In genomic region chr20:62486431-62486954, GRCh38 we compare ENCODE assay signal across 27 cellular contexts. TPM values are rescaled to one million over a fixed set of nuclear protein-coding genes. Genes with fewer than 3 reads are reported as not detected.
"Had no signal": no experiment of that assay in that cellular context is flagged by ENCODE, and none has a peak within 500 bp of the region (broad histone marks: within the 10 kb centered on the region; RNA-seq: fewer than 3 reads in every experiment).

No MANE protein-coding gene starts in this region.

- H3K27ac ChIP-seq: upper lobe of left lung had no signal

- DNase-seq: activated B cell treated with CpG ODN at 0.5 μM for 24 hours; activated CD4-positive, alpha-beta memory T cell treated with anti-CD3 and anti-CD28 coated beads, Interleukin-2, amount 10 ng/mL, durations not matched to agents 7 days and 5 days; activated CD4-positive, alpha-beta T cell treated with anti-CD3 and anti-CD28 coated beads for 48 hours; activated CD8-positive, alpha-beta memory T cell treated with anti-CD3 and anti-CD28 coated beads, Interleukin-2, amount 10 ng/mL, durations not matched to agents 7 days and 5 days; activated naive CD4-positive, alpha-beta T cell; activated naive CD8-positive, alpha-beta T cell treated with anti-CD3 and anti-CD28 coated beads for 36 hours; activated T-cell treated with anti-CD3 and anti-CD28 coated beads, Interleukin-2, amount 50 U/mL, for 1 hour; amygdala; caudate nucleus; heart right ventricle; immature natural killer cell; kidney glomerular epithelial cell; left ventricle myocardium superior; natural killer cell; occipital lobe; posterior cingulate gyrus; stimulated activated CD4-positive, alpha-beta T cell treated with anti-CD3 and anti-CD28 coated beads, Interleukin-15, amount 100 ng/mL, for 24 hours; stimulated activated CD4-positive, alpha-beta T cell treated with anti-CD3 and anti-CD28 coated beads, Interleukin-2, amount 100 ng/mL, for 48 hours; stimulated activated naive CD8-positive, alpha-beta T cell treated with anti-CD3 and anti-CD28 coated beads, Interleukin-15, amount 100 ng/mL, for 72 hours; T-helper 17 cell had no signal

- H3K27me3 ChIP-seq: body of pancreas had no signal

- H3K4me3 Mint-ChIP-seq: activated B cell treated with CpG ODN at 0.5 μM for 24 hours; activated CD4-positive, alpha-beta memory T cell treated with anti-CD3 and anti-CD28 coated beads, Interleukin-2, amount 10 ng/mL, durations not matched to agents 7 days and 5 days; activated CD8-positive, alpha-beta memory T cell treated with anti-CD3 and anti-CD28 coated beads, Interleukin-2, amount 10 ng/mL, durations not matched to agents 7 days and 5 days; activated naive CD8-positive, alpha-beta T cell treated with anti-CD3 and anti-CD28 coated beads for 36 hours; activated T-helper 17 cell treated with anti-CD3 and anti-CD28 coated beads, Interleukin-2, amount 50 U/mL, for 72 hours; immature natural killer cell; natural killer cell; stimulated activated naive CD8-positive, alpha-beta T cell treated with anti-CD3 and anti-CD28 coated beads, Interleukin-15, amount 100 ng/mL, for 72 hours; T-helper 17 cell had no signal

- H3K36me3 Mint-ChIP-seq: activated CD8-positive, alpha-beta memory T cell treated with anti-CD3 and anti-CD28 coated beads, Interleukin-2, amount 10 ng/mL, durations not matched to agents 7 days and 5 days; activated naive CD8-positive, alpha-beta T cell treated with anti-CD3 and anti-CD28 coated beads for 36 hours; immature natural killer cell; natural killer cell had no signal

- H3K4me1 Mint-ChIP-seq: activated CD4-positive, alpha-beta memory T cell treated with anti-CD3 and anti-CD28 coated beads, Interleukin-2, amount 10 ng/mL, durations not matched to agents 7 days and 5 days; activated CD8-positive, alpha-beta memory T cell treated with anti-CD3 and anti-CD28 coated beads, Interleukin-2, amount 10 ng/mL, durations not matched to agents 7 days and 5 days; activated T-helper 17 cell treated with anti-CD3 and anti-CD28 coated beads, Interleukin-2, amount 50 U/mL, for 72 hours; immature natural killer cell had no signal

- H3K36me3 ChIP-seq: heart right ventricle, upper lobe of left lung had no signal

- H3K9me3 Mint-ChIP-seq: activated B cell treated with CpG ODN at 0.5 μM for 24 hours; activated CD4-positive, alpha-beta memory T cell treated with anti-CD3 and anti-CD28 coated beads, Interleukin-2, amount 10 ng/mL, durations not matched to agents 7 days and 5 days; activated naive CD8-positive, alpha-beta T cell treated with anti-CD3 and anti-CD28 coated beads for 36 hours; activated T-helper 17 cell treated with anti-CD3 and anti-CD28 coated beads, Interleukin-2, amount 50 U/mL, for 72 hours; natural killer cell; stimulated activated naive CD8-positive, alpha-beta T cell treated with anti-CD3 and anti-CD28 coated beads, Interleukin-15, amount 100 ng/mL, for 72 hours had no signal

- FAIRE-seq: colon, endometrium had no signal

- H3K9me3 ChIP-seq: body of pancreas, heart right ventricle, upper lobe of left lung had no signal

- H3K4me3 ChIP-seq: body of pancreas, heart right ventricle, upper lobe of left lung had no signal

- ATAC-seq: activated CD8-positive, alpha-beta memory T cell treated with anti-CD3 and anti-CD28 coated beads, Interleukin-2, amount 10 ng/mL, durations not matched to agents 7 days and 5 days; activated T-helper 17 cell treated with anti-CD3 and anti-CD28 coated beads, Interleukin-2, amount 50 U/mL, for 72 hours; body of pancreas; natural killer cell; stimulated activated naive CD8-positive, alpha-beta T cell treated with anti-CD3 and anti-CD28 coated beads, Interleukin-15, amount 100 ng/mL, for 72 hours; T-helper 17 cell had no signal

- H3K27ac Mint-ChIP-seq: activated B cell treated with CpG ODN at 0.5 μM for 24 hours; activated CD4-positive, alpha-beta memory T cell treated with anti-CD3 and anti-CD28 coated beads, Interleukin-2, amount 10 ng/mL, durations not matched to agents 7 days and 5 days; activated CD8-positive, alpha-beta memory T cell treated with anti-CD3 and anti-CD28 coated beads, Interleukin-2, amount 10 ng/mL, durations not matched to agents 7 days and 5 days; activated naive CD8-positive, alpha-beta T cell treated with anti-CD3 and anti-CD28 coated beads for 36 hours; activated T-helper 17 cell treated with anti-CD3 and anti-CD28 coated beads, Interleukin-2, amount 50 U/mL, for 72 hours; immature natural killer cell; natural killer cell; T-helper 17 cell had no signal

RNA-seq across cellular contexts. Expression of gene GATA5, which starts 10.7 kb away (rescaled TPM):
- total RNA-seq: activated B cell treated with CpG ODN at 0.5 μM for 24 hours; activated CD4-positive, alpha-beta memory T cell treated with anti-CD3 and anti-CD28 coated beads, Interleukin-2, amount 10 ng/mL, durations not matched to agents 7 days and 5 days; activated CD8-positive, alpha-beta memory T cell treated with anti-CD3 and anti-CD28 coated beads, Interleukin-2, amount 10 ng/mL, durations not matched to agents 7 days and 5 days; activated naive CD8-positive, alpha-beta T cell treated with anti-CD3 and anti-CD28 coated beads for 36 hours; activated T-helper 17 cell treated with anti-CD3 and anti-CD28 coated beads, Interleukin-2, amount 50 U/mL, for 72 hours; body of pancreas; natural killer cell; renal cortical epithelial cell; T-helper 17 cell; temporal lobe had no signal
- polyA plus RNA-seq: immature natural killer cell had no signal

RNA-seq across cellular contexts. Expression of gene RBBP8NL, which starts 59.2 kb away (rescaled TPM):
- total RNA-seq: activated B cell treated with CpG ODN at 0.5 μM for 24 hours; activated CD4-positive, alpha-beta memory T cell treated with anti-CD3 and anti-CD28 coated beads, Interleukin-2, amount 10 ng/mL, durations not matched to agents 7 days and 5 days; activated CD8-positive, alpha-beta memory T cell treated with anti-CD3 and anti-CD28 coated beads, Interleukin-2, amount 10 ng/mL, durations not matched to agents 7 days and 5 days; activated naive CD8-positive, alpha-beta T cell treated with anti-CD3 and anti-CD28 coated beads for 36 hours; activated T-helper 17 cell treated with anti-CD3 and anti-CD28 coated beads, Interleukin-2, amount 50 U/mL, for 72 hours; heart right ventricle; left ventricle myocardium superior; natural killer cell; occipital lobe; renal cortical epithelial cell; T-helper 17 cell; temporal lobe had no signal
- polyA plus RNA-seq: heart right ventricle, immature natural killer cell had no signal
